7 cellular contexts compared by ENCODE assay signal in the genomic region with DNA sequence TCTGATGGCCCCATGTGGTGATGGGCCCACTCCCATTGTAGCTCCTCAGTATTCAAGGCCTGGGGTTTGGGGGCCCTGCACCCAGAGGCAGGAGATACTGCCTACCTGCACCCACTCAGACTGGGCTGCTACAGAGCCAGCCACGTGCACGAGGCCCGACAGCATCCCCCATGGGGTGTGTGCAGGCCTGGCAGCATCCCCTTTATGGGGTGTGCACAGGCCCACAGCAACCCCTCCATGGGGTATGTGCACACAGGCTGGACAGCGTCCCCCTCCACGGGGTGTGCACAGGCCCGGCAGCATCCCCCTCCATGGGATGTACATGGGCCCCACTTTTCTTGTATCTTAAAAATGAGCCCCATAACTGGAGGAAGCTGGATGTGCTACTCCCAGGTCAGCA.
"Had no signal": no experiment of that assay in that cellular context is flagged by ENCODE, and none has a peak within 500 bp of the region (broad histone marks: within the 10 kb centered on the region; RNA-seq: fewer than 3 reads in every experiment).

No MANE protein-coding gene starts in this region.

- ATAC-seq: HepG2, K562 had no signal

- H3K4me3 ChIP-seq: K562 had no signal

- H3K36me3 Mint-ChIP-seq: IgD-negative memory B cell had no signal

- DNase-seq: IMR-90, KBM-7 had no signal

- H3K4me3 Mint-ChIP-seq: IgD-negative memory B cell had no signal

- FAIRE-seq: HepG2, HTR-8/SVneo, K562 had no signal

- H3K9me3 Mint-ChIP-seq: IgD-negative memory B cell had no signal

- H3K27ac ChIP-seq: HL-60 had no signal
